Comparison of ENCODE assay signal across 9 cellular contexts in genomic region chrX:68183612-68184214, GRCh38.
DNase-seq lines count a peak whose midpoint lies in the region; ATAC-seq and TF ChIP-seq lines count a peak whose summit lies in the region.
"Had no signal": no experiment of that assay in that cellular context is flagged by ENCODE, and none has a peak within 500 bp of the region (broad histone marks: within the 10 kb centered on the region; RNA-seq: fewer than 3 reads in every experiment).

No MANE protein-coding gene starts in this region.

- DNase-seq in DMS53 treated with DMSO at 0.1 percent for 48 hours (lab: John Stamatoyannopoulos, UW; ENCODE audit: unreplicated experiment) (peak; percentile 26), WERI-Rb-1 (peak; percentile 8), ecto neural progenitor cell (ENCODE audit: low spot score) (no peak), mucosa of gallbladder (ENCODE audit: low spot score) (no peak), left cardiac atrium (no peak)
- DNase-seq: NCI-H1436 had no signal

- TF ChIP-seq CTCF in WERI-Rb-1 (IDR thresholded peaks at IDR 0.05; ENCODE audit: low read depth, low read length) (peak; percentile 28; the same call in 1 of the 2 replicates), liver (IDR thresholded peaks at IDR 0.05; ENCODE audit: low read depth, low read length, missing input control) (peak; percentile 31)

- H3K36me3 ChIP-seq in WERI-Rb-1 (no peaks in the 10 kb centered on the region), liver (ENCODE audit: control insufficient read depth in 4 of 4, insufficient read depth in 3 of 4, low read depth in 1 of 4, low read length in 3 of 4) (no peaks in the 10 kb centered on the region)

- no peak for ATAC-seq in GM18519 (IDR thresholded peaks at IDR 0.05; ENCODE audit: low FRiP score, unreplicated experiment)
- no peak for ATAC-seq in left cardiac atrium

- H3K9ac ChIP-seq in liver (ENCODE audit: low read depth in 1 of 2, low read length in 2 of 2), result no peak overlapping the region

- H3K4me1 ChIP-seq in liver (ENCODE audit: control insufficient read depth in 4 of 4, insufficient read depth in 4 of 4, low read length in 3 of 4), result no peaks in the 10 kb centered on the region

- WGBS in liver, result 49% methylated on average over 4 of the region's 4 CpGs

- TF ChIP-seq RAD21 in Ishikawa (IDR thresholded peaks at IDR 0.05; ENCODE audit: low read depth), result peak; percentile 40
- peak; percentile 44 to 72 for TF ChIP-seq RAD21 in liver (IDR thresholded peaks at IDR 0.05)

- no peak overlapping the region for H3K27ac ChIP-seq in WERI-Rb-1
- no peak overlapping the region for H3K27ac ChIP-seq in liver (ENCODE audit: low read depth in 1 of 2, low read length in 2 of 2)

- TF ChIP-seq EP300 in Ishikawa (IDR thresholded peaks at IDR 0.05; ENCODE audit: borderline replicate concordance), result no peak

- H3K4me3 ChIP-seq in WERI-Rb-1 (ENCODE audit: low read depth, low read length), result no peak overlapping the region
- H3K4me3 ChIP-seq in liver (ENCODE audit: low read depth in 1 of 3, low read length in 3 of 3), result no peak overlapping the region

- intact Hi-C loops in left cardiac atrium (cut with DNase I), result no loop called here

- H3K9me3 ChIP-seq in WERI-Rb-1 (ENCODE audit: severe bottlenecking), result no peaks in the 10 kb centered on the region
- no peaks in the 10 kb centered on the region for H3K9me3 ChIP-seq in liver (ENCODE audit: control insufficient read depth in 4 of 4, low read length in 3 of 4)

- H3K27me3 ChIP-seq in WERI-Rb-1 (ENCODE audit: insufficient read depth, low read depth, severe bottlenecking) (no peaks in the 10 kb centered on the region), liver (ENCODE audit: control insufficient read depth in 4 of 4, insufficient read depth in 4 of 4, low read length in 3 of 4) (no peaks in the 10 kb centered on the region)

TF ChIP-seq in Ishikawa, 13 proteins besides CTCF, POLR2A, EP300 and RAD21:
- TF ChIP-seq YY1 (IDR thresholded peaks at IDR 0.05; ENCODE audit: low read depth), result no peak
- no peak for TF ChIP-seq FOXM1 (IDR thresholded peaks at IDR 0.05; ENCODE audit: borderline replicate concordance, low read depth)
- TF ChIP-seq USF1 (IDR thresholded peaks at IDR 0.05), result no peak
- TF ChIP-seq MAX (IDR thresholded peaks at IDR 0.05), result no peak
- no peak for TF ChIP-seq ZBTB7A (IDR thresholded peaks at IDR 0.05; ENCODE audit: low read depth)
- no peak for TF ChIP-seq EGR1 (IDR thresholded peaks at IDR 0.05)
- no peak for TF ChIP-seq CEBPB (IDR thresholded peaks at IDR 0.05)
- no peak for TF ChIP-seq TCF12 (IDR thresholded peaks at IDR 0.05; ENCODE audit: low read depth)
- no peak for TF ChIP-seq CREB1 (IDR thresholded peaks at IDR 0.05; ENCODE audit: low read depth)
- no peak for TF ChIP-seq NFIC (IDR thresholded peaks at IDR 0.05)
- no peak for TF ChIP-seq TEAD4 (IDR thresholded peaks at IDR 0.05)
- TF ChIP-seq REST (IDR thresholded peaks at IDR 0.05; ENCODE audit: low read depth), result no peak
- no peak for TF ChIP-seq TAF1 (IDR thresholded peaks at IDR 0.05; ENCODE audit: low read depth)

TF ChIP-seq in liver, 16 proteins besides CTCF, POLR2A, EP300 and RAD21:
- TF ChIP-seq HNF4G (IDR thresholded peaks at IDR 0.05), result no peak
- no peak for TF ChIP-seq EGR1 (IDR thresholded peaks at IDR 0.05; ENCODE audit: low read depth in 2 of 2)
- TF ChIP-seq JUND (IDR thresholded peaks at IDR 0.05), result no peak
- no peak for TF ChIP-seq RXRA (IDR thresholded peaks at IDR 0.05)
- no peak for TF ChIP-seq ATF3 (IDR thresholded peaks at IDR 0.05)
- TF ChIP-seq GABPA (IDR thresholded peaks at IDR 0.05 in 1 of 2, conservative IDR thresholded peaks at IDR 0.05 in 1 of 2), result no peak
- TF ChIP-seq MAX (IDR thresholded peaks at IDR 0.05), result no peak
- TF ChIP-seq NR2F2 (IDR thresholded peaks at IDR 0.05), result no peak
- TF ChIP-seq HNF4A (conservative IDR thresholded peaks at IDR 0.05), result no peak
- TF ChIP-seq FOXA1 (IDR thresholded peaks at IDR 0.05), result no peak
- no peak for TF ChIP-seq ZBTB33 (IDR thresholded peaks at IDR 0.05)
- TF ChIP-seq SP1 (IDR thresholded peaks at IDR 0.05), result no peak
- no peak for TF ChIP-seq FOXA2 (IDR thresholded peaks at IDR 0.05)
- no peak for TF ChIP-seq YY1 (IDR thresholded peaks at IDR 0.05)
- TF ChIP-seq TAF1 (conservative IDR thresholded peaks at IDR 0.05), result no peak
- no peak for TF ChIP-seq REST (IDR thresholded peaks at IDR 0.05)

Comparison
In these comparisons a context has a peak if more than half of its experiments do, and no peak if none do; other contexts are left out.
1. DNase-seq: peak in DMS53 treated with DMSO at 0.1 percent for 48 hours (single experiment) and WERI-Rb-1 (single experiment); none in ecto neural progenitor cell (single experiment), mucosa of gallbladder (single experiment) and left cardiac atrium (single experiment).